8 cellular contexts compared by ENCODE assay signal in the genomic region with DNA sequence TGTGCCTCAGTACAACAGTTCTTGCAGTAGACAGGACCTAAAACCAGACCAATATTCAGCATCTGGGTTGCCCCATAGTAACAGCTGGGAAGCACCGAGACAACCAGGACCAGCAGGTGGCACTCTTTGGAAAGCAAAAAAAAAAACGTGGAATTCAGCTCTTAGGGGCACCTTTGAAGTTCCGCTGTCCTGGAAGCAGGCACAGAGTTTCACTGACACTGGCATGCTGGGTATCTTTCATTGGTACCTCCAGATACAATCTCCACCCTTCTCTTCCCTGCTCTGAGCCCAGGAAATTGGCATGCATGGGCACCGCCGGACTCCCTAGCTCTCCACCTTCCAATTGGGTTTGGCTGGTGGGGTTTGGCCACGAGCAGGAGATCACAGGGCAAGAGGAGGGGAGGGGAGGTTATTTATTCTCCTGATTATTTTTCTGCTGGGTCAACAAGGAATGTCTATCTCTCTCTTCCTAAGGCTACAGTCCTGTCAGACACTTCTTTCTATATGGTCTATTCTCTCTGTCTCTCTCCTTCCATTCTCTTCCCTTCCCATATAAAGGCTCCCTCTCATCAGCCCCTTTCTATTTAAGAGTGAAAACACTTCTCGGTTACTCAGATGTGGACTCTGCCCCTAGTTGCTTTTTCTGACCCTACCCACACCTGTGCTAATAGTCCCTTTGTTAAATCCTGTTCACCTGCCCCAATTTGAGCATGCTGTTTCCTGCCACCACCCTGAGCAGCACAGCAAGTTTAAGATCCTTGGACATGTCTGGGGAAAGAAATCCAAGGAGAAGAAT. TPM values are rescaled to one million over a fixed set of nuclear protein-coding genes. Genes with fewer than 3 reads are reported as not detected.
A peak's percentile ranks its signal among the peaks of the same experiment; 100 is the strongest.
DNase-seq lines count a peak whose midpoint lies in the region; ATAC-seq and TF ChIP-seq lines count a peak whose summit lies in the region.

No MANE protein-coding gene starts in this region.

- no peak overlapping the region for H3K4ac ChIP-seq in mesendoderm (ENCODE audit: low read depth, low read length)

- peak; percentile 75 for TF ChIP-seq CTCF in AG09319 (IDR thresholded peaks at IDR 0.05; ENCODE audit: low read depth, low read length)
- TF ChIP-seq CTCF in WTC11 (IDR thresholded peaks at IDR 0.05): peak; percentile 24; the same call in 1 of the 2 replicates
- TF ChIP-seq CTCF in tibial artery (IDR thresholded peaks at IDR 0.05): peak; percentile 29 to 50

- no peak overlapping the region for H3K4me3 ChIP-seq in mesendoderm (ENCODE audit: low read length)
- H3K4me3 ChIP-seq in tibial artery: no peak overlapping the region

- H3K79me1 ChIP-seq in mesendoderm (ENCODE audit: low read length): no peaks in the 10 kb centered on the region

- H4K8ac ChIP-seq in mesendoderm (ENCODE audit: low read depth, low read length): no peak overlapping the region

- H2BK5ac ChIP-seq in mesendoderm (ENCODE audit: low read length): no peak overlapping the region

- no peaks in the 10 kb centered on the region for H3K79me2 ChIP-seq in mesendoderm (ENCODE audit: control insufficient read depth, insufficient read depth, low read length)

- H3K9me3 Mint-ChIP-seq in WTC11: no peaks in the 10 kb centered on the region
- H3K9me3 Mint-ChIP-seq in effector memory CD8-positive, alpha-beta T cell: no peaks in the 10 kb centered on the region

- no peak overlapping the region for H2AK5ac ChIP-seq in mesendoderm (ENCODE audit: low read length)

- peak overlapping the region; percentile 19 for H3K4me2 ChIP-seq in mesendoderm (ENCODE audit: low read length)

- DNase-seq in AG09319 (ENCODE audit: extremely low read depth, low read depth) (no peak), NCI-H2029 (lab: John Stamatoyannopoulos, UW) (peak; percentile 9), WTC11 (ENCODE audit: low spot score) (peak; percentile 28), mesendoderm (peak; percentile 74), tibial artery (peak in 1 of 2 donors; percentile 24), NCI-H187 treated with DMSO at 0.1 percent for 48 hours (lab: John Stamatoyannopoulos, UW) (no peak)
- peak; percentile 40 to 49 (median 48) for DNase-seq in effector memory CD8-positive, alpha-beta T cell

- no peak overlapping the region for H3K9ac ChIP-seq in mesendoderm (ENCODE audit: low read length)

- H3K56ac ChIP-seq in mesendoderm (ENCODE audit: low read length): no peak overlapping the region

- H3K18ac ChIP-seq in mesendoderm (ENCODE audit: low read length): no peak overlapping the region

- H3K4me1 Mint-ChIP-seq in WTC11: peaks cover 17% of the 10 kb centered on the region
- peaks cover 25 to 36% of the 10 kb centered on the region in 2 donors for H3K4me1 Mint-ChIP-seq in effector memory CD8-positive, alpha-beta T cell (ENCODE audit: low read depth in 2 of 2)

- H3K36me3 ChIP-seq in mesendoderm (ENCODE audit: control insufficient read depth, insufficient read depth, low read length) (no peaks in the 10 kb centered on the region), tibial artery (no peaks in the 10 kb centered on the region)

- H3K4me1 ChIP-seq in mesendoderm (ENCODE audit: control insufficient read depth, low read depth, low read length) (no peaks in the 10 kb centered on the region), tibial artery (peaks cover 0 to 8% (median 4%) of the 10 kb centered on the region in 4 donors)

- H3K4me3 Mint-ChIP-seq in WTC11: peak overlapping the region; percentile 1
- H3K4me3 Mint-ChIP-seq in effector memory CD8-positive, alpha-beta T cell: peak overlapping the region in 1 of 2 donors; percentile 40

- H3K27ac ChIP-seq in mesendoderm (ENCODE audit: low read depth, low read length) (no peak overlapping the region), tibial artery (no peak overlapping the region)

- POLR2A ChIA-PET in WTC11 (lab: Charles Lee): interaction anchor here (1.0 kb wide), 1 partner anchor 87 kb away, joined by 5 read pairs; a partner anchor contains a TSS

- peak; percentile 18 for ATAC-seq in GM18867 (IDR thresholded peaks at IDR 0.05; ENCODE audit: unreplicated experiment)
- peak; percentile 36 for ATAC-seq in WTC11
- ATAC-seq in effector memory CD8-positive, alpha-beta T cell (replicated peaks): peak; percentile 19

- H3K9me3 ChIP-seq in tibial artery: no peaks in the 10 kb centered on the region

- H3K27me3 Mint-ChIP-seq in WTC11 (ENCODE audit: low read depth): peaks cover 8% of the 10 kb centered on the region
- H3K27me3 Mint-ChIP-seq in effector memory CD8-positive, alpha-beta T cell: no peaks in the 10 kb centered on the region

- CTCF ChIA-PET in WTC11 (lab: Charles Lee): interaction anchor here (0.6 to 2.5 kb wide), 24 partner anchors 10 to 547 kb away, joined by 3 to 71 read pairs (median 5); a partner anchor contains a TSS

- H3K23ac ChIP-seq in mesendoderm (ENCODE audit: low read length): no peak overlapping the region

- intact Hi-C loops in tibial artery (cut with DNase I; ENCODE audit: low total_unique reads): no loop called here

- H3K36me3 Mint-ChIP-seq in WTC11: no peaks in the 10 kb centered on the region
- H3K36me3 Mint-ChIP-seq in effector memory CD8-positive, alpha-beta T cell (ENCODE audit: insufficient read depth): peaks cover 8% of the 10 kb centered on the region

- H3K27me3 ChIP-seq in mesendoderm (ENCODE audit: insufficient read depth, low read length, poor library complexity) (no peaks in the 10 kb centered on the region), tibial artery (no peaks in the 10 kb centered on the region)

- no peak overlapping the region for H2BK15ac ChIP-seq in mesendoderm (replicated peaks; ENCODE audit: low read depth)

- H3K27ac Mint-ChIP-seq in WTC11: no peak overlapping the region
- H3K27ac Mint-ChIP-seq in effector memory CD8-positive, alpha-beta T cell: peak overlapping the region in 1 of 2 donors; percentile 80

- no CpG with 5 or more reads among the region's 7 CpGs for WGBS in mesendoderm (ENCODE audit: extremely low coverage, insufficient coverage, low lambda C conversion rate)

- no peak overlapping the region for H2BK120ac ChIP-seq in mesendoderm (ENCODE audit: low read depth, low read length)

- no peak overlapping the region for H4K5ac ChIP-seq in mesendoderm (ENCODE audit: low read length)

TF ChIP-seq in WTC11, 78 proteins besides CTCF, POLR2A, EP300 and RAD21:
- TF ChIP-seq, protein P1, sequence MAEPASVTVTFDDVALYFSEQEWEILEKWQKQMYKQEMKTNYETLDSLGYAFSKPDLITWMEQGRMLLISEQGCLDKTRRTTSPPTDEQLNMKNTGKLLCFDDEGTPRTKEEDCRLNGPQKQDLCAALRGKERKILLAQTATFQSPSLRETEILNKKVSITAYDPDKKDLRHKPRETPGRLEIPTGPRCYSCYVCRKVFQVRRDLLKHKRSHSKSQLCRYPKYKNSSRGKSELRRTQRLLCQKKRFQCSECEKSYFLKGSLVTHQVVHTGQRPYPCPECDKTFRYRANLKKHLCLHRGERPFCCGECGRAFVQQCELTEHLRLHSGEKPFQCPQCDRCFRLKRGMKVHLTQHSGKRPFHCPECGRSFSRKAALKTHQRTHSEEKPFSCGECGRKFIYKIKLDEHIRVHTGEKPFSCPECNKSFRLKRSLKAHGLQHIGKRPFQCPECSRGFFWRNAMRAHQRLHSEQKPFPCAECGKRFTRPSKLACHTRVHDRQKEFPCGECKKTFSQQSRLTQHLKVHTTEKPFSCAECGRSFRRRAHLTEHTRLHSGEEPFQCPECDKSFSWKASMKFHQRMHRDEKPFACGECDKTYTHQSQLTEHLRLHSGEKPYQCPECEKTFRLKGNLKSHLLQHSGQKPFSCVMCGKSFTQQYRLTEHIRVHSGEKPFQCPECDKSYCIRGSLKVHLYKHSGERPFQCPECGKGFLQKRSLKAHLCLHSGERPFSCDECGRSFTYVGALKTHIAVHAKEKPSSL (CRISPR knock-in tag; conservative IDR thresholded peaks at IDR 0.05): no peak
- TF ChIP-seq ETV6 (CRISPR knock-in tag; IDR thresholded peaks at IDR 0.05) (peak; percentile 82), TEAD4 (CRISPR knock-in tag; IDR thresholded peaks at IDR 0.05) (no peak), ZNF219 (CRISPR knock-in tag; IDR thresholded peaks at IDR 0.05; ENCODE audit: borderline replicate concordance) (no peak)
- TF ChIP-seq, protein P2, sequence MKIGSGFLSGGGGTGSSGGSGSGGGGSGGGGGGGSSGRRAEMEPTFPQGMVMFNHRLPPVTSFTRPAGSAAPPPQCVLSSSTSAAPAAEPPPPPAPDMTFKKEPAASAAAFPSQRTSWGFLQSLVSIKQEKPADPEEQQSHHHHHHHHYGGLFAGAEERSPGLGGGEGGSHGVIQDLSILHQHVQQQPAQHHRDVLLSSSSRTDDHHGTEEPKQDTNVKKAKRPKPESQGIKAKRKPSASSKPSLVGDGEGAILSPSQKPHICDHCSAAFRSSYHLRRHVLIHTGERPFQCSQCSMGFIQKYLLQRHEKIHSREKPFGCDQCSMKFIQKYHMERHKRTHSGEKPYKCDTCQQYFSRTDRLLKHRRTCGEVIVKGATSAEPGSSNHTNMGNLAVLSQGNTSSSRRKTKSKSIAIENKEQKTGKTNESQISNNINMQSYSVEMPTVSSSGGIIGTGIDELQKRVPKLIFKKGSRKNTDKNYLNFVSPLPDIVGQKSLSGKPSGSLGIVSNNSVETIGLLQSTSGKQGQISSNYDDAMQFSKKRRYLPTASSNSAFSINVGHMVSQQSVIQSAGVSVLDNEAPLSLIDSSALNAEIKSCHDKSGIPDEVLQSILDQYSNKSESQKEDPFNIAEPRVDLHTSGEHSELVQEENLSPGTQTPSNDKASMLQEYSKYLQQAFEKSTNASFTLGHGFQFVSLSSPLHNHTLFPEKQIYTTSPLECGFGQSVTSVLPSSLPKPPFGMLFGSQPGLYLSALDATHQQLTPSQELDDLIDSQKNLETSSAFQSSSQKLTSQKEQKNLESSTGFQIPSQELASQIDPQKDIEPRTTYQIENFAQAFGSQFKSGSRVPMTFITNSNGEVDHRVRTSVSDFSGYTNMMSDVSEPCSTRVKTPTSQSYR (CRISPR knock-in tag; IDR thresholded peaks at IDR 0.05): no peak
- TF ChIP-seq, protein P3, sequence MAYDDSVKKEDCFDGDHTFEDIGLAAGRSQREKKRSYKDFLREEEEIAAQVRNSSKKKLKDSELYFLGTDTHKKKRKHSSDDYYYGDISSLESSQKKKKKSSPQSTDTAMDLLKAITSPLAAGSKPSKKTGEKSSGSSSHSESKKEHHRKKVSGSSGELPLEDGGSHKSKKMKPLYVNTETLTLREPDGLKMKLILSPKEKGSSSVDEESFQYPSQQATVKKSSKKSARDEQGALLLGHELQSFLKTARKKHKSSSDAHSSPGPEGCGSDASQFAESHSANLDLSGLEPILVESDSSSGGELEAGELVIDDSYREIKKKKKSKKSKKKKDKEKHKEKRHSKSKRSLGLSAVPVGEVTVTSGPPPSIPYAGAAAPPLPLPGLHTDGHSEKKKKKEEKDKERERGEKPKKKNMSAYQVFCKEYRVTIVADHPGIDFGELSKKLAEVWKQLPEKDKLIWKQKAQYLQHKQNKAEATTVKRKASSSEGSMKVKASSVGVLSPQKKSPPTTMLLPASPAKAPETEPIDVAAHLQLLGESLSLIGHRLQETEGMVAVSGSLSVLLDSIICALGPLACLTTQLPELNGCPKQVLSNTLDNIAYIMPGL (CRISPR knock-in tag; IDR thresholded peaks at IDR 0.05): no peak

RNA-seq across cellular contexts. Expression of a gene that starts 1.9 kb away (rescaled TPM):
- total RNA-seq in WTC11 (2021): 0.50 to 0.78 TPM (median 0.69 TPM) in 3 replicates
- 0.45 TPM for polyA plus RNA-seq in mesendoderm (2013, experiment 1 of 2)
- 0.62 TPM for polyA plus RNA-seq in mesendoderm (2013, experiment 2 of 2)

Comparison
In these comparisons a context has a peak if more than half of its experiments do, and no peak if none do; other contexts are left out.
1. DNase-seq: peak in NCI-H2029 (single experiment), WTC11 (single experiment), effector memory CD8-positive, alpha-beta T cell (3 of 3) and mesendoderm (single experiment); none in AG09319 (single experiment) and NCI-H187 treated with DMSO at 0.1 percent for 48 hours (single experiment).
2. CTCF ChIP-seq: peak in every context shown above with its lines; median percentile 75 in AG09319; 40 in tibial artery; 24 in WTC11.
3. Peak in every context shown above with its lines, with median percentiles within 50 percentile points of each other: ATAC-seq.